ENCODE assay signal across 25 cellular contexts in genomic region chr10:70125918-70126590, GRCh38. TPM values are rescaled to one million over a fixed set of nuclear protein-coding genes. Genes with fewer than 3 reads are reported as not detected.
DNase-seq lines count a peak whose midpoint lies in the region; ATAC-seq, FAIRE-seq and TF ChIP-seq lines count a peak whose summit lies in the region.
"Had no signal": no experiment of that assay in that cellular context is flagged by ENCODE, and none has a peak within 500 bp of the region (broad histone marks: within the 10 kb centered on the region; RNA-seq: fewer than 3 reads in every experiment).

No MANE protein-coding gene starts in this region.

- H3K36me3 ChIP-seq in BLaER1 (peaks cover 8% of the 10 kb centered on the region; the same call in 1 of the 2 replicates), H7 (replicated peaks; ENCODE audit: control insufficient read depth, insufficient read depth, low read length) (no peaks in the 10 kb centered on the region), K562 (ENCODE audit: control insufficient read depth, insufficient read depth, low read length) (peaks cover 2% of the 10 kb centered on the region; the same call in 2 of the 3 replicates)
- peaks cover 4% of the 10 kb centered on the region for H3K36me3 ChIP-seq in CD8-positive, alpha-beta T cell (ENCODE audit: insufficient read depth, low read length)

- CTCF ChIA-PET in K562 (lab: Yijun Ruan, JAX; ENCODE audit: low intra/inter-chr PET ratio), result no interaction called here
- CTCF ChIA-PET in CD8-positive, alpha-beta T cell (lab: Charles Lee), result interaction anchor here (1.0 to 2.2 kb wide), 2 partner anchors 10 to 19 kb away, joined by 3 to 30 read pairs; no protein-coding TSS in a partner anchor

- no peak for TF ChIP-seq POLR2A in K562 (conservative IDR thresholded peaks at IDR 0.05)

- ATAC-seq in K562, result peak; percentile 8; the same call in 2 of the 3 replicates
- ATAC-seq in CD8-positive, alpha-beta T cell, result no peak
- ATAC-seq: naive thymus-derived CD8-positive, alpha-beta T cell; pancreas had no signal

- no peaks in the 10 kb centered on the region for H3K9me1 ChIP-seq in K562 (ENCODE audit: control insufficient read depth, insufficient read depth, low read length)

- FAIRE-seq in K562 (lab: Jason Lieb, UNC), result no peak
- FAIRE-seq: frontal cortex, GM12892, pancreas, urothelium cell line had no signal

- in situ Hi-C loops in K562 (cut with MboI), result no loop called here

- H4K20me1 ChIP-seq in BLaER1 (no peaks in the 10 kb centered on the region), K562 (replicated peaks; ENCODE audit: control insufficient read depth, insufficient read depth, low read length) (no peaks in the 10 kb centered on the region; the same call in 1 of the 2 replicates)

- H3K27ac Mint-ChIP-seq in CD8-positive, alpha-beta T cell, result no peak overlapping the region
- H3K27ac Mint-ChIP-seq: activated CD4-positive, alpha-beta T cell treated with anti-CD3 and anti-CD28 coated beads, Interleukin-2, amount 10 ng/mL, durations not matched to agents 7 days and 5 days; naive thymus-derived CD8-positive, alpha-beta T cell had no signal

- peaks cover 24% of the 10 kb centered on the region for H3K4me1 ChIP-seq in BLaER1
- peaks cover 4 to 12% of the 10 kb centered on the region in 2 experiments; a peak in 4 of 5 replicates for H3K4me1 ChIP-seq in K562 (replicated peaks in 1 of 2; ENCODE audit: control insufficient read depth in 2 of 2, insufficient read depth in 2 of 2, low read length in 2 of 2)
- H3K4me1 ChIP-seq in CD8-positive, alpha-beta T cell (ENCODE audit: insufficient read depth, low read length), result no peaks in the 10 kb centered on the region
- H3K4me1 ChIP-seq: pancreas had no signal

- H3K79me2 ChIP-seq in K562 (ENCODE audit: control insufficient read depth, insufficient read depth, low read length), result peaks cover 4% of the 10 kb centered on the region; the same call in 1 of the 3 replicates

- H3K9me3 ChIP-seq in BLaER1 (no peaks in the 10 kb centered on the region), K562 (replicated peaks; ENCODE audit: control insufficient read depth, insufficient read depth, low read depth, low read length) (no peaks in the 10 kb centered on the region)
- no peaks in the 10 kb centered on the region for H3K9me3 ChIP-seq in CD8-positive, alpha-beta T cell (ENCODE audit: low read length)
- H3K9me3 ChIP-seq: pancreas had no signal

- TF ChIP-seq EP300 in K562 (IDR thresholded peaks at IDR 0.05; ENCODE audit: low read length), result no peak

- H3K9me3 Mint-ChIP-seq in CD8-positive, alpha-beta T cell, result no peaks in the 10 kb centered on the region
- H3K9me3 Mint-ChIP-seq: activated CD4-positive, alpha-beta T cell treated with anti-CD3 and anti-CD28 coated beads, Interleukin-2, amount 10 ng/mL, durations not matched to agents 7 days and 5 days; naive thymus-derived CD8-positive, alpha-beta T cell had no signal

- H3K9ac ChIP-seq in BLaER1 (no peak overlapping the region), K562 (ENCODE audit: insufficient read depth in 1 of 2, low read depth in 2 of 2, low read length in 2 of 2) (peak overlapping the region in 1 of 2 experiments; percentile 49; a peak in 1 of 4 replicates)

- WGBS in K562 (ENCODE audit: insufficient coverage, low coverage, missing lambda C conversion rate), result 67% methylated on average over 5 of the region's 5 CpGs

- DNase-seq in H7 (peak; percentile 41), OCI-M1 (lab: John Stamatoyannopoulos, UW) (peak; percentile 50), K562 (ENCODE audit: extremely low read depth in 1 of 4, low spot score in 3 of 4) (no peak), NCI-H2029 (lab: John Stamatoyannopoulos, UW) (no peak), cerebellar nuclear complex (lab: John Stamatoyannopoulos, UW) (no peak)
- DNase-seq in stimulated activated CD4-positive, alpha-beta T cell treated with anti-CD3 and anti-CD28 coated beads, Interleukin-2, amount 100 ng/mL, for 24 hours, result no peak
- DNase-seq in CD8-positive, alpha-beta T cell, result no peak
- DNase-seq: activated CD4-positive, alpha-beta T cell treated with anti-CD3 and anti-CD28 coated beads, Interleukin-2, amount 10 ng/mL, durations not matched to agents 7 days and 5 days; activated effector memory CD4-positive, alpha-beta T cell treated with anti-CD3 and anti-CD28 coated beads, Interleukin-2, amount 50 U/mL, for 16 hours; Karpas-422; kidney glomerular epithelial cell; mesenchymal stem cell; naive thymus-derived CD8-positive, alpha-beta T cell; NCI-H1436; NCI-H2171 treated with DMSO at 0.1 percent for 48 hours; NCI-H69; PC-9; T1000 had no signal

- H2AFZ ChIP-seq in K562 (ENCODE audit: low read depth, low read length), result no peak overlapping the region
- H2AFZ ChIP-seq: PC-9 had no signal

- BruUV-seq in K562 (replicated peaks; lab: Mats Ljungman, UMichigan), result no TSS peak

- H3K36me3 Mint-ChIP-seq in CD8-positive, alpha-beta T cell, result peaks cover 5% of the 10 kb centered on the region

- peak overlapping the region; percentile 49 for H3K27ac ChIP-seq in BLaER1
- H3K27ac ChIP-seq in K562 (ENCODE audit: extremely low read depth, low read depth, low read length), result no peak overlapping the region
- no peak overlapping the region for H3K27ac ChIP-seq in CD8-positive, alpha-beta T cell (ENCODE audit: low read depth, low read length)
- H3K27ac ChIP-seq: C4-2B, pancreas, PC-9, SK-N-MC had no signal

- H3K27me3 ChIP-seq in BLaER1 (no peaks in the 10 kb centered on the region), H7 (ENCODE audit: control insufficient read depth, insufficient read depth, low read length) (no peaks in the 10 kb centered on the region; the same call in 1 of the 2 replicates), K562 (ENCODE audit: control insufficient read depth in 2 of 2, insufficient read depth in 2 of 2, low read length in 2 of 2) (no peaks in the 10 kb centered on the region)
- H3K27me3 ChIP-seq in CD8-positive, alpha-beta T cell (ENCODE audit: insufficient read depth, low read length), result no peaks in the 10 kb centered on the region
- H3K27me3 ChIP-seq: pancreas had no signal

- intact Hi-C loops in K562 (cut with micrococcal nuclease), result no loop called here
- intact Hi-C loops in CD8-positive, alpha-beta T cell (cut with DNase I, micrococcal nuclease), result no loop called here

- H3K4me3 Mint-ChIP-seq in CD8-positive, alpha-beta T cell, result no peak overlapping the region
- H3K4me3 Mint-ChIP-seq: activated CD4-positive, alpha-beta T cell treated with anti-CD3 and anti-CD28 coated beads, Interleukin-2, amount 10 ng/mL, durations not matched to agents 7 days and 5 days; naive thymus-derived CD8-positive, alpha-beta T cell had no signal

- H3K4me1 Mint-ChIP-seq in CD8-positive, alpha-beta T cell (ENCODE audit: low read depth), result peaks cover 8% of the 10 kb centered on the region

- no peak for TF ChIP-seq CTCF in K562 (IDR thresholded peaks at IDR 0.05 in 2 of 3, conservative IDR thresholded peaks at IDR 0.05 in 1 of 3; ENCODE audit: insufficient read depth in 2 of 3, low read depth in 1 of 3, low read length in 3 of 3)
- no peak for TF ChIP-seq CTCF in CD8-positive, alpha-beta T cell (IDR thresholded peaks at IDR 0.05)

- no peak overlapping the region for H3K4me3 ChIP-seq in BLaER1
- H3K4me3 ChIP-seq in H7 (ENCODE audit: insufficient read depth, low read depth, low read length), result no peak overlapping the region
- no peak overlapping the region for H3K4me3 ChIP-seq in K562
- no peak overlapping the region for H3K4me3 ChIP-seq in CD8-positive, alpha-beta T cell (ENCODE audit: low read depth, low read length)
- H3K4me3 ChIP-seq: pancreas, PC-9, SK-N-MC had no signal

- POLR2A ChIA-PET in K562 (lab: Yijun Ruan, JAX), result interaction anchor here (1.1 kb wide), 1 partner anchor 8 kb away, joined by 3 read pairs; no protein-coding TSS in a partner anchor
- POLR2A ChIA-PET in CD8-positive, alpha-beta T cell (lab: Charles Lee), result no interaction called here

- no peaks in the 10 kb centered on the region for H3K27me3 Mint-ChIP-seq in CD8-positive, alpha-beta T cell (ENCODE audit: low read depth)
- H3K27me3 Mint-ChIP-seq: activated CD4-positive, alpha-beta T cell treated with anti-CD3 and anti-CD28 coated beads, Interleukin-2, amount 10 ng/mL, durations not matched to agents 7 days and 5 days; naive thymus-derived CD8-positive, alpha-beta T cell had no signal

- TF ChIP-seq RAD21 in K562 (CRISPR knock-in tag; conservative IDR thresholded peaks at IDR 0.05 in 1 of 2, IDR thresholded peaks at IDR 0.05 in 1 of 2), result no peak

- peak overlapping the region; percentile 61 for H3K4me2 ChIP-seq in BLaER1
- no peak overlapping the region for H3K4me2 ChIP-seq in K562 (ENCODE audit: insufficient read depth, low read length)
- H3K4me2 ChIP-seq: PC-9 had no signal

RNA-seq across cellular contexts. Expression of gene AIFM2, which starts 6.6 kb away (rescaled TPM):
- 4.0 and 5.1 TPM in 2 replicates for total RNA-seq in H7 (2014; rRNA removed; shearing (Covaris generic))
- 7.2 and 14.4 TPM in 2 replicates for total RNA-seq in K562 (2011; cell fraction: chromatin; rRNA removed; ENCODE audit: low replicate concordance)
- total RNA-seq in K562 (2011; cell fraction: nucleolus; rRNA removed), result 8.3 and 9.7 TPM in 2 replicates
- total RNA-seq in K562 (2011; cell fraction: nucleoplasm; rRNA removed), result 8.2 and 9.4 TPM in 2 replicates
- total RNA-seq in K562 (2014; rRNA removed), result 9.2 and 10.5 TPM in 2 replicates
- 3.9 and 5.3 TPM in 2 replicates for total RNA-seq in K562 (2014; rRNA removed; fragmentation: Illumina TruSeq; extraction: Trizol)
- total RNA-seq in K562 (2015; rRNA removed; fragmentation: Illumina TruSeq; extraction: Trizol), result 7.6 and 7.8 TPM in 2 replicates
- total RNA-seq in K562 (2021), result 11.4 and 13.1 TPM in 2 replicates
- polyA plus RNA-seq in K562 (2011; rRNA removed), result 8.0 and 9.9 TPM in 2 replicates
- polyA plus RNA-seq in K562 (2011; cell fraction: cytosol; rRNA removed), result 9.2 and 13.0 TPM in 2 replicates
- polyA plus RNA-seq in K562 (2011; cell fraction: nucleus; rRNA removed), result 7.5 and 12.1 TPM in 2 replicates
- 11.0 and 11.6 TPM in 2 replicates for polyA plus RNA-seq in K562 (2012)
- 9.3 and 12.1 TPM in 2 replicates for polyA plus RNA-seq in K562 (2014; fragmentation: Illumina TruSeq; extraction: Trizol)
- polyA plus RNA-seq in K562 (2014; fragmentation: Nextera tagmentation; extraction: Ambion mirVana), result 1 to 10 TPM; 2.7 to 4.9 TPM
- polyA plus RNA-seq in K562 (2014; rRNA removed), result 13.9 and 14.1 TPM in 2 replicates
- polyA minus RNA-seq in K562 (2011; rRNA and poly(A)+ RNA removed), result 3.8 and 7.3 TPM in 2 replicates
- 6.6 and 7.1 TPM in 2 replicates for polyA minus RNA-seq in K562 (2011; cell fraction: cytosol; rRNA and poly(A)+ RNA removed)
- polyA minus RNA-seq in K562 (2011; cell fraction: nucleus; rRNA and poly(A)+ RNA removed), result 2.7 and 3.1 TPM in 2 replicates
- 1 to 10 TPM; 2.6 to 3.6 TPM for total RNA-seq in CD8-positive, alpha-beta T cell

RNA-seq across cellular contexts. Expression of gene TYSND1, which starts 20.4 kb away (rescaled TPM):
- total RNA-seq in H7 (2014; rRNA removed; shearing (Covaris generic)), result 25.3 and 32.6 TPM in 2 replicates
- 7.2 and 8.1 TPM in 2 replicates for total RNA-seq in K562 (2011; cell fraction: chromatin; rRNA removed; ENCODE audit: low replicate concordance)
- 4.7 and 5.0 TPM in 2 replicates for total RNA-seq in K562 (2011; cell fraction: nucleolus; rRNA removed)
- 5.2 and 7.2 TPM in 2 replicates for total RNA-seq in K562 (2011; cell fraction: nucleoplasm; rRNA removed)
- total RNA-seq in K562 (2014; rRNA removed) (0.91 and 1.8 TPM in 2 replicates), K562 (2014; rRNA removed; fragmentation: Illumina TruSeq; extraction: Trizol) (0.41 and 1.4 TPM in 2 replicates), K562 (2015; rRNA removed; fragmentation: Illumina TruSeq; extraction: Trizol) (1.4 and 1.6 TPM in 2 replicates), K562 (2021) (1.7 and 1.9 TPM in 2 replicates)
- polyA plus RNA-seq in K562 (2011; rRNA removed) (1.3 and 2.0 TPM in 2 replicates), K562 (2014; fragmentation: Illumina TruSeq; extraction: Trizol) (1.3 TPM in 2 replicates), K562 (2014; fragmentation: Nextera tagmentation; extraction: Ambion mirVana) (under 1 TPM; 0.60 to 0.65 TPM), K562 (2014; rRNA removed) (1.3 and 2.0 TPM in 2 replicates)
- polyA plus RNA-seq in K562 (2011; cell fraction: cytosol; rRNA removed), result 2.1 and 2.3 TPM in 2 replicates
- 3.5 and 3.6 TPM in 2 replicates for polyA plus RNA-seq in K562 (2011; cell fraction: nucleus; rRNA removed)
- 0.98 and 2.0 TPM in 2 replicates for polyA plus RNA-seq in K562 (2012)
- polyA minus RNA-seq in K562 (2011; rRNA and poly(A)+ RNA removed), result 1.5 and 2.1 TPM in 2 replicates
- 0.48 and 0.73 TPM in 2 replicates for polyA minus RNA-seq in K562 (2011; cell fraction: cytosol; rRNA and poly(A)+ RNA removed)
- polyA minus RNA-seq in K562 (2011; cell fraction: nucleus; rRNA and poly(A)+ RNA removed), result 2.6 and 3.1 TPM in 2 replicates
- 10 to 100 TPM in 1 of 2 experiments, 1 to 10 TPM in 1; 9.6 to 10.3 TPM for total RNA-seq in CD8-positive, alpha-beta T cell

RNA-seq across cellular contexts. Expression of gene SAR1A, which starts 44.3 kb away (rescaled TPM):
- total RNA-seq in H7 (2014; rRNA removed; shearing (Covaris generic)), result 78.0 and 84.1 TPM in 2 replicates
- 82.1 and 152 TPM in 2 replicates for total RNA-seq in K562 (2011; cell fraction: chromatin; rRNA removed; ENCODE audit: low replicate concordance)
- total RNA-seq in K562 (2011; cell fraction: nucleolus; rRNA removed), result 47.0 and 49.2 TPM in 2 replicates
- total RNA-seq in K562 (2011; cell fraction: nucleoplasm; rRNA removed), result 98.8 and 142 TPM in 2 replicates
- total RNA-seq in K562 (2014; rRNA removed) (63.0 and 68.5 TPM in 2 replicates), K562 (2014; rRNA removed; fragmentation: Illumina TruSeq; extraction: Trizol) (96.9 and 105 TPM in 2 replicates), K562 (2015; rRNA removed; fragmentation: Illumina TruSeq; extraction: Trizol) (79.4 and 84.9 TPM in 2 replicates), K562 (2021) (119 and 123 TPM in 2 replicates)
- polyA plus RNA-seq in K562 (2011; rRNA removed) (123 and 129 TPM in 2 replicates), K562 (2014; fragmentation: Illumina TruSeq; extraction: Trizol) (73.8 and 76.6 TPM in 2 replicates), K562 (2014; fragmentation: Nextera tagmentation; extraction: Ambion mirVana) (100 to 1,000 TPM; 115 to 132 TPM), K562 (2014; rRNA removed) (53.0 and 55.8 TPM in 2 replicates)
- polyA plus RNA-seq in K562 (2011; cell fraction: cytosol; rRNA removed), result 22.7 and 40.1 TPM in 2 replicates
- 35.5 and 56.1 TPM in 2 replicates for polyA plus RNA-seq in K562 (2011; cell fraction: nucleus; rRNA removed)
- 40.2 and 56.6 TPM in 2 replicates for polyA plus RNA-seq in K562 (2012)
- polyA minus RNA-seq in K562 (2011; rRNA and poly(A)+ RNA removed), result 168 and 183 TPM in 2 replicates
- 51.8 and 62.8 TPM in 2 replicates for polyA minus RNA-seq in K562 (2011; cell fraction: cytosol; rRNA and poly(A)+ RNA removed)
- 19.5 and 37.4 TPM in 2 replicates for polyA minus RNA-seq in K562 (2011; cell fraction: nucleus; rRNA and poly(A)+ RNA removed)
- 100 to 1,000 TPM; 196 to 206 TPM for total RNA-seq in CD8-positive, alpha-beta T cell

Comparison
In these comparisons a context has a peak if more than half of its experiments do, and no peak if none do; other contexts are left out.
1. DNase-seq: peak in H7 (single experiment) and OCI-M1 (single experiment); none in K562 (0 of 4), stimulated activated CD4-positive, alpha-beta T cell treated with anti-CD3 and anti-CD28 coated beads, Interleukin-2, amount 100 ng/mL, for 24 hours (0 of 2), NCI-H2029 (single experiment), cerebellar nuclear complex (0 of 2) and CD8-positive, alpha-beta T cell (0 of 7).